Comparison of ENCODE assay signal across 31 cellular contexts in the genomic region with DNA sequence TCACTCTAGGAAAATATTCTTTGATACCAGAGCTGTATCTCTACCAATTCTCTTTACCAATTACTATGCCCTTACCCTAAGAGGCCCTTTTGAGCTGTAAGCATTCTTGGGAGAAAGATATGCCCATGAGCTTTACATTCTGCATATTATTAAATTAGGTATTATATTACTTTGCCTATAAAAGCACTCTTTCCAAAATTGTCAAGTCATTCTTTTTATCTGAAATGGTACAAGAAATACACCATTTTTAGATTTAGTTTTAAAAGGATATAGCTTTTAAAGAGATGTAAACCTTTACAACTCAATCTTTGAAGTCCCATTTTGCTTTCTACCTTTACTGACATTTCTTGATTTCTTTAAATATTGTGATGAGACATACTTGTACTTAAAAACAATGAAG.
"Had no signal": no experiment of that assay in that cellular context is flagged by ENCODE, and none has a peak within 500 bp of the region (broad histone marks: within the 10 kb centered on the region; RNA-seq: fewer than 3 reads in every experiment).

No MANE protein-coding gene starts in this region.

- H3K27me3 ChIP-seq: neural progenitor cell, ovary, spleen, suprapubic skin, testis, tibial artery, transverse colon, upper lobe of right lung, uterus had no signal

- H3K4me1 ChIP-seq: neural progenitor cell, parathyroid adenoma, psoas muscle, spleen, suprapubic skin, testis, transverse colon, upper lobe of right lung, uterus had no signal

- H3K4me3 ChIP-seq: neural progenitor cell, ovary, psoas muscle, skin epidermis, smooth muscle cell, spleen, suprapubic skin, testis, tibial artery, transverse colon, upper lobe of right lung, uterus had no signal

- H3K27ac Mint-ChIP-seq: natural killer cell; neural progenitor cell; progenitor cell of endocrine pancreas; stimulated activated memory B cell treated with anti-CD40 and anti-IgM and Interleukin-4, amounts not matched to agents 10 μg/mL and 1 μg/mL and 100 μg/mL, for 72 hours; stimulated activated naive CD8-positive, alpha-beta T cell treated with anti-CD3 and anti-CD28 coated beads, Interleukin-15, amount 100 ng/mL, for 72 hours; type B pancreatic cell had no signal

- H3K9ac ChIP-seq: neural progenitor cell, parathyroid adenoma had no signal

- ATAC-seq: natural killer cell; psoas muscle; right cardiac atrium; sciatic nerve; stimulated activated memory B cell treated with anti-CD40 and anti-IgM and Interleukin-4, amounts not matched to agents 10 μg/mL and 1 μg/mL and 100 μg/mL, for 72 hours; stimulated activated naive CD8-positive, alpha-beta T cell treated with anti-CD3 and anti-CD28 coated beads, Interleukin-15, amount 100 ng/mL, for 72 hours; stimulated activated naive CD8-positive, alpha-beta T cell treated with anti-CD3 and anti-CD28 coated beads, Interleukin-15, Interleukin-2, amounts not matched to agents 100 U/mL and 50 U/mL, for 24 hours; upper lobe of right lung had no signal

- H3K36me3 Mint-ChIP-seq: natural killer cell; neural progenitor cell; stimulated activated memory B cell treated with anti-CD40 and anti-IgM and Interleukin-4, amounts not matched to agents 10 μg/mL and 1 μg/mL and 100 μg/mL, for 72 hours; type B pancreatic cell had no signal

- H3K4me2 ChIP-seq: neural progenitor cell, smooth muscle cell had no signal

- H3K9me3 ChIP-seq: ovary, psoas muscle, spleen, suprapubic skin, testis, tibial artery, transverse colon, upper lobe of right lung, uterus had no signal

- H2AFZ ChIP-seq: neural progenitor cell, parathyroid adenoma had no signal

- DNase-seq: natural killer cell; occipital lobe; ovary; posterior cingulate gyrus; psoas muscle; right cardiac atrium; spleen; stimulated activated CD4-positive, alpha-beta T cell treated with anti-CD3 and anti-CD28 coated beads, Interleukin-12 subunit alpha, Interleukin-12 subunit beta, amount 100 ng/mL, for 4 hours; stimulated activated CD4-positive, alpha-beta T cell treated with anti-CD3 and anti-CD28 coated beads, Interleukin-1b, Interleukin-23, amount 100 ng/mL, for 48 hours; stimulated activated CD4-positive, alpha-beta T cell treated with anti-CD3 and anti-CD28 coated beads, Interleukin-4, amount 100 ng/mL, for 1 hour; stimulated activated CD4-positive, alpha-beta T cell treated with anti-CD3 and anti-CD28 coated beads, Interleukin-4, amount 100 ng/mL, for 4 hours; stimulated activated CD8-positive, alpha-beta memory T cell treated with anti-CD3 and anti-CD28 coated beads, Interleukin-4, amount 100 ng/mL, for 48 hours; stimulated activated naive CD4-positive, alpha-beta T cell; stimulated activated naive CD8-positive, alpha-beta T cell treated with anti-CD3 and anti-CD28 coated beads, Interleukin-15, amount 100 ng/mL, for 72 hours; stimulated activated naive CD8-positive, alpha-beta T cell treated with anti-CD3 and anti-CD28 coated beads, Interleukin-15, Interleukin-2, amounts not matched to agents 100 U/mL and 50 U/mL, for 24 hours; substantia nigra; testis; tibial artery; transverse colon; upper lobe of right lung; uterus had no signal

- H3K9me3 Mint-ChIP-seq: nephron; neural progenitor cell; stimulated activated memory B cell treated with anti-CD40 and anti-IgM and Interleukin-4, amounts not matched to agents 10 μg/mL and 1 μg/mL and 100 μg/mL, for 72 hours; stimulated activated naive CD8-positive, alpha-beta T cell treated with anti-CD3 and anti-CD28 coated beads, Interleukin-15, amount 100 ng/mL, for 72 hours; type B pancreatic cell had no signal

- H3K27ac ChIP-seq: neural progenitor cell, ovary, parathyroid adenoma, psoas muscle, skin epidermis, spleen, suprapubic skin, testis, tibial artery, transverse colon, uterus had no signal

- H3K36me3 ChIP-seq: neural progenitor cell, ovary, spleen, suprapubic skin, tibial artery, transverse colon, upper lobe of right lung, uterus had no signal

- H3K4me1 Mint-ChIP-seq: natural killer cell; neural progenitor cell; stimulated activated memory B cell treated with anti-CD40 and anti-IgM and Interleukin-4, amounts not matched to agents 10 μg/mL and 1 μg/mL and 100 μg/mL, for 72 hours; stimulated activated naive CD8-positive, alpha-beta T cell treated with anti-CD3 and anti-CD28 coated beads, Interleukin-15, amount 100 ng/mL, for 72 hours had no signal

- H3K4me3 Mint-ChIP-seq: natural killer cell; nephron; neural progenitor cell; stimulated activated memory B cell treated with anti-CD40 and anti-IgM and Interleukin-4, amounts not matched to agents 10 μg/mL and 1 μg/mL and 100 μg/mL, for 72 hours; stimulated activated naive CD8-positive, alpha-beta T cell treated with anti-CD3 and anti-CD28 coated beads, Interleukin-15, amount 100 ng/mL, for 72 hours; type B pancreatic cell had no signal

- H3K27me3 Mint-ChIP-seq: progenitor cell of endocrine pancreas; stimulated activated memory B cell treated with anti-CD40 and anti-IgM and Interleukin-4, amounts not matched to agents 10 μg/mL and 1 μg/mL and 100 μg/mL, for 72 hours; stimulated activated naive CD8-positive, alpha-beta T cell treated with anti-CD3 and anti-CD28 coated beads, Interleukin-15, amount 100 ng/mL, for 72 hours; type B pancreatic cell had no signal
